ENCODE assay signal across 16 cellular contexts in genomic region chr22:22037740-22038139, GRCh38. TPM values are rescaled to one million over a fixed set of nuclear protein-coding genes. Genes with fewer than 3 reads are reported as not detected.
DNase-seq lines count a peak whose midpoint lies in the region; ATAC-seq and TF ChIP-seq lines count a peak whose summit lies in the region.
"Had no signal": no experiment of that assay in that cellular context is flagged by ENCODE, and none has a peak within 500 bp of the region (broad histone marks: within the 10 kb centered on the region; RNA-seq: fewer than 3 reads in every experiment).

No MANE protein-coding gene starts in this region.

- H3K27ac Mint-ChIP-seq in activated CD4-positive, alpha-beta T cell treated with anti-CD3 and anti-CD28 coated beads for 36 hours: no peak overlapping the region
- peak overlapping the region; percentile 94 for H3K27ac Mint-ChIP-seq in stimulated activated memory B cell treated with anti-CD40 and anti-IgM and Interleukin-4, amounts not matched to agents 10 μg/mL and 1 μg/mL and 100 μg/mL, for 72 hours
- no peak overlapping the region for H3K27ac Mint-ChIP-seq in activated T-helper 17 cell treated with anti-CD3 and anti-CD28 coated beads, Interleukin-2, amount 50 U/mL, for 72 hours
- H3K27ac Mint-ChIP-seq: activated CD8-positive, alpha-beta T cell treated with anti-CD3 and anti-CD28 coated beads for 36 hours; natural killer cell had no signal

- intact Hi-C loops in activated CD4-positive, alpha-beta T cell treated with anti-CD3 and anti-CD28 coated beads for 36 hours (cut with DNase I, micrococcal nuclease): no loop called here

- peak; percentile 44 for ATAC-seq in activated CD4-positive, alpha-beta T cell treated with anti-CD3 and anti-CD28 coated beads for 36 hours
- no peak for ATAC-seq in stimulated activated memory B cell treated with anti-CD40 and anti-IgM and Interleukin-4, amounts not matched to agents 10 μg/mL and 1 μg/mL and 100 μg/mL, for 72 hours
- ATAC-seq in GM18870 (IDR thresholded peaks at IDR 0.05; ENCODE audit: unreplicated experiment): no peak
- ATAC-seq in activated T-helper 17 cell treated with anti-CD3 and anti-CD28 coated beads, Interleukin-2, amount 50 U/mL, for 72 hours (replicated peaks): no peak
- ATAC-seq: activated CD8-positive, alpha-beta T cell treated with anti-CD3 and anti-CD28 coated beads for 36 hours; natural killer cell had no signal

- H3K27me3 Mint-ChIP-seq in activated CD4-positive, alpha-beta T cell treated with anti-CD3 and anti-CD28 coated beads for 36 hours: no peaks in the 10 kb centered on the region
- no peaks in the 10 kb centered on the region for H3K27me3 Mint-ChIP-seq in stimulated activated memory B cell treated with anti-CD40 and anti-IgM and Interleukin-4, amounts not matched to agents 10 μg/mL and 1 μg/mL and 100 μg/mL, for 72 hours
- peaks cover 23% of the 10 kb centered on the region for H3K27me3 Mint-ChIP-seq in activated T-helper 17 cell treated with anti-CD3 and anti-CD28 coated beads, Interleukin-2, amount 50 U/mL, for 72 hours

- H4K20me1 ChIP-seq in fibroblast of lung (ENCODE audit: control insufficient read depth, extremely low read depth, insufficient read depth, low read length): no peaks in the 10 kb centered on the region

- H3K4me1 Mint-ChIP-seq in activated CD4-positive, alpha-beta T cell treated with anti-CD3 and anti-CD28 coated beads for 36 hours: peaks cover 2% of the 10 kb centered on the region
- peaks cover 84% of the 10 kb centered on the region for H3K4me1 Mint-ChIP-seq in stimulated activated memory B cell treated with anti-CD40 and anti-IgM and Interleukin-4, amounts not matched to agents 10 μg/mL and 1 μg/mL and 100 μg/mL, for 72 hours
- H3K4me1 Mint-ChIP-seq in activated T-helper 17 cell treated with anti-CD3 and anti-CD28 coated beads, Interleukin-2, amount 50 U/mL, for 72 hours: no peaks in the 10 kb centered on the region
- H3K4me1 Mint-ChIP-seq: natural killer cell had no signal

- H3K4me3 Mint-ChIP-seq in activated CD4-positive, alpha-beta T cell treated with anti-CD3 and anti-CD28 coated beads for 36 hours: no peak overlapping the region
- H3K4me3 Mint-ChIP-seq in stimulated activated memory B cell treated with anti-CD40 and anti-IgM and Interleukin-4, amounts not matched to agents 10 μg/mL and 1 μg/mL and 100 μg/mL, for 72 hours: no peak overlapping the region
- no peak overlapping the region for H3K4me3 Mint-ChIP-seq in activated T-helper 17 cell treated with anti-CD3 and anti-CD28 coated beads, Interleukin-2, amount 50 U/mL, for 72 hours
- H3K4me3 Mint-ChIP-seq: activated CD8-positive, alpha-beta T cell treated with anti-CD3 and anti-CD28 coated beads for 36 hours; natural killer cell had no signal

- no peaks in the 10 kb centered on the region for H3K36me3 Mint-ChIP-seq in activated CD4-positive, alpha-beta T cell treated with anti-CD3 and anti-CD28 coated beads for 36 hours (ENCODE audit: low read depth)
- H3K36me3 Mint-ChIP-seq in stimulated activated memory B cell treated with anti-CD40 and anti-IgM and Interleukin-4, amounts not matched to agents 10 μg/mL and 1 μg/mL and 100 μg/mL, for 72 hours: peaks cover 11% of the 10 kb centered on the region
- no peaks in the 10 kb centered on the region for H3K36me3 Mint-ChIP-seq in activated T-helper 17 cell treated with anti-CD3 and anti-CD28 coated beads, Interleukin-2, amount 50 U/mL, for 72 hours (ENCODE audit: low read depth)
- H3K36me3 Mint-ChIP-seq: natural killer cell had no signal

- no peaks in the 10 kb centered on the region for H3K9me3 Mint-ChIP-seq in activated CD4-positive, alpha-beta T cell treated with anti-CD3 and anti-CD28 coated beads for 36 hours (ENCODE audit: low read depth)
- H3K9me3 Mint-ChIP-seq in stimulated activated memory B cell treated with anti-CD40 and anti-IgM and Interleukin-4, amounts not matched to agents 10 μg/mL and 1 μg/mL and 100 μg/mL, for 72 hours: peaks cover 7% of the 10 kb centered on the region
- H3K9me3 Mint-ChIP-seq in activated T-helper 17 cell treated with anti-CD3 and anti-CD28 coated beads, Interleukin-2, amount 50 U/mL, for 72 hours: no peaks in the 10 kb centered on the region
- H3K9me3 Mint-ChIP-seq: activated CD8-positive, alpha-beta T cell treated with anti-CD3 and anti-CD28 coated beads for 36 hours; natural killer cell had no signal

- H3K4me3 ChIP-seq in fibroblast of lung (replicated peaks in 1 of 4; ENCODE audit: control extremely low read depth in 1 of 4, insufficient read depth in 1 of 4, low read depth in 3 of 4, low read length in 4 of 4): no peak overlapping the region
- H3K4me3 ChIP-seq: uterus had no signal

- no peaks in the 10 kb centered on the region for H3K9me3 ChIP-seq in fibroblast of lung (ENCODE audit: control insufficient read depth, insufficient read depth, low read depth, low read length)
- H3K9me3 ChIP-seq: uterus had no signal

- no peaks in the 10 kb centered on the region for H3K79me2 ChIP-seq in fibroblast of lung (ENCODE audit: control insufficient read depth, insufficient read depth, low read length)

- no peak for TF ChIP-seq CTCF in fibroblast of lung (conservative IDR thresholded peaks at IDR 0.05 in 1 of 2, IDR thresholded peaks at IDR 0.05 in 1 of 2; ENCODE audit: low read depth in 1 of 2, low read length in 2 of 2)

- no peak overlapping the region for H3K27ac ChIP-seq in fibroblast of lung (ENCODE audit: insufficient read depth, low read length)
- H3K27ac ChIP-seq: uterus had no signal

- H3K4me1 ChIP-seq in fibroblast of lung (ENCODE audit: control insufficient read depth, extremely low read depth, insufficient read depth, low read length): peaks cover 5% of the 10 kb centered on the region
- H3K4me1 ChIP-seq: uterus had no signal

- peak overlapping the region; percentile 35 for H2AFZ ChIP-seq in fibroblast of lung (ENCODE audit: low read length)

- POLR2A ChIA-PET in activated CD4-positive, alpha-beta T cell treated with anti-CD3 and anti-CD28 coated beads for 36 hours (lab: Charles Lee): no interaction called here

- CTCF ChIA-PET in activated CD4-positive, alpha-beta T cell treated with anti-CD3 and anti-CD28 coated beads for 36 hours (lab: Charles Lee): no interaction called here

- DNase-seq in activated CD4-positive, alpha-beta T cell treated with anti-CD3 and anti-CD28 coated beads for 36 hours: no peak
- DNase-seq in activated CD4-positive, alpha-beta T cell treated with anti-CD3 and anti-CD28 coated beads, Interleukin-2, amount 50 U/mL, for 4 hours: no peak
- DNase-seq in OCI-M1 (lab: John Stamatoyannopoulos, UW): peak; percentile 76
- peak; percentile 59 to 70 for DNase-seq in fibroblast of lung (ENCODE audit: low read depth in 2 of 2)
- DNase-seq in hypothalamus (lab: John Stamatoyannopoulos, UW): no peak
- DNase-seq: ACHN; activated CD8-positive, alpha-beta T cell treated with anti-CD3 and anti-CD28 coated beads for 36 hours; activated naive CD4-positive, alpha-beta T cell; left cardiac atrium; natural killer cell; NCI-H1436; stimulated activated CD4-positive, alpha-beta T cell treated with anti-CD3 and anti-CD28 coated beads, Interleukin-12 subunit alpha, Interleukin-12 subunit beta, amount 100 ng/mL, for 4 hours; uterus had no signal

- no peak overlapping the region for H3K4me2 ChIP-seq in fibroblast of lung (ENCODE audit: extremely low read depth, insufficient read depth, low read length)

- H3K36me3 ChIP-seq in fibroblast of lung (ENCODE audit: control insufficient read depth, insufficient read depth, low read length): no peaks in the 10 kb centered on the region
- H3K36me3 ChIP-seq: uterus had no signal

- H3K9ac ChIP-seq in fibroblast of lung (ENCODE audit: insufficient read depth, low read length): no peak overlapping the region

- peaks cover 4% of the 10 kb centered on the region for H3K27me3 ChIP-seq in fibroblast of lung (ENCODE audit: control insufficient read depth, insufficient read depth, low read length)
- H3K27me3 ChIP-seq: uterus had no signal

RNA-seq across cellular contexts. Expression of gene TOP3B, which starts 55.2 kb away (rescaled TPM):
- 10 to 100 TPM; 27.3 to 33.8 TPM for total RNA-seq in activated CD4-positive, alpha-beta T cell treated with anti-CD3 and anti-CD28 coated beads for 36 hours
- 16.5 and 18.2 TPM in 2 replicates for total RNA-seq in fibroblast of lung
- polyA plus RNA-seq in fibroblast of lung: 7.4 and 9.6 TPM in 2 replicates
- polyA plus RNA-seq in fibroblast of lung (2012): 9.7 and 14.0 TPM in 2 replicates
- polyA minus RNA-seq in fibroblast of lung (ENCODE audit: low replicate concordance): 23.9 and 26.0 TPM in 2 replicates
- 10 to 100 TPM; 34.6 to 42.3 TPM for total RNA-seq in activated T-helper 17 cell treated with anti-CD3 and anti-CD28 coated beads, Interleukin-2, amount 50 U/mL, for 72 hours

Comparison
In these comparisons a context has a peak if more than half of its experiments do, and no peak if none do; other contexts are left out.
1. DNase-seq: peak in OCI-M1 (single experiment) and fibroblast of lung (2 of 2); none in activated CD4-positive, alpha-beta T cell treated with anti-CD3 and anti-CD28 coated beads for 36 hours (single experiment), activated CD4-positive, alpha-beta T cell treated with anti-CD3 and anti-CD28 coated beads, Interleukin-2, amount 50 U/mL, for 4 hours (0 of 2) and hypothalamus (0 of 51).